ENCODE assay signal across 18 cellular contexts in genomic region chr4:43163101-43163792, GRCh38.
A peak's percentile ranks its signal among the peaks of the same experiment; 100 is the strongest.
DNase-seq lines count a peak whose midpoint lies in the region; ATAC-seq and TF ChIP-seq lines count a peak whose summit lies in the region.
"Had no signal": no experiment of that assay in that cellular context is flagged by ENCODE, and none has a peak within 500 bp of the region (broad histone marks: within the 10 kb centered on the region; RNA-seq: fewer than 3 reads in every experiment).

No MANE protein-coding gene starts in this region.

- no peak overlapping the region for H3K27ac Mint-ChIP-seq in CD8-positive, alpha-beta T cell
- H3K27ac Mint-ChIP-seq: activated CD8-positive, alpha-beta memory T cell treated with anti-CD3 and anti-CD28 coated beads, Interleukin-2, amount 10 ng/mL, durations not matched to agents 7 days and 5 days; stimulated activated naive CD8-positive, alpha-beta T cell treated with anti-CD3 and anti-CD28 coated beads, Interleukin-15, amount 100 ng/mL, for 72 hours had no signal

- CTCF ChIA-PET in mammary epithelial cell (lab: Charles Lee; ENCODE audit: low non-redundant PET) = no interaction called here
- CTCF ChIA-PET in CD8-positive, alpha-beta T cell (lab: Charles Lee) = no interaction called here

- DNase-seq in mammary epithelial cell = no peak
- no peak for DNase-seq in breast epithelium (ENCODE audit: low spot score in 2 of 2)
- DNase-seq in NCI-H748 treated with DMSO at 0.1 percent for 48 hours (lab: John Stamatoyannopoulos, UW) = peak; percentile 11
- no peak for DNase-seq in G401 (ENCODE audit: low spot score)
- DNase-seq in CD8-positive, alpha-beta T cell = no peak
- DNase-seq: activated CD4-positive, CD25-positive, alpha-beta regulatory T cell; activated CD8-positive, alpha-beta memory T cell treated with anti-CD3 and anti-CD28 coated beads, Interleukin-2, amount 10 ng/mL, durations not matched to agents 7 days and 5 days; activated naive CD4-positive, alpha-beta T cell treated with Interleukin-2 at 50 U/mL for 16 hours; dermis blood vessel endothelial cell; NCI-H2171 treated with DMSO at 0.1 percent for 48 hours; Peyer's patch; stimulated activated naive CD8-positive, alpha-beta T cell treated with anti-CD3 and anti-CD28 coated beads, Interleukin-15, amount 100 ng/mL, for 72 hours had no signal

- H3K36me3 Mint-ChIP-seq in CD8-positive, alpha-beta T cell = no peaks in the 10 kb centered on the region
- H3K36me3 Mint-ChIP-seq: activated CD8-positive, alpha-beta memory T cell treated with anti-CD3 and anti-CD28 coated beads, Interleukin-2, amount 10 ng/mL, durations not matched to agents 7 days and 5 days had no signal

- H3K9me3 ChIP-seq in mammary epithelial cell (replicated peaks; ENCODE audit: insufficient read depth, low read length) = no peaks in the 10 kb centered on the region
- no peaks in the 10 kb centered on the region for H3K9me3 ChIP-seq in breast epithelium
- no peaks in the 10 kb centered on the region for H3K9me3 ChIP-seq in CD8-positive, alpha-beta T cell (ENCODE audit: low read length)
- H3K9me3 ChIP-seq: A549, Peyer's patch, vagina had no signal

- no peaks in the 10 kb centered on the region for H4K20me1 ChIP-seq in mammary epithelial cell (ENCODE audit: insufficient read depth, low read length)

- H2AFZ ChIP-seq in mammary epithelial cell (ENCODE audit: low read depth, low read length) = peak overlapping the region; percentile 42

- H3K9me3 Mint-ChIP-seq in CD8-positive, alpha-beta T cell = peaks cover 2% of the 10 kb centered on the region

- no peak for TF ChIP-seq POLR2A in breast epithelium (IDR thresholded peaks at IDR 0.05)

- dilution Hi-C loops in mammary epithelial cell (cut with HindIII; ENCODE audit: low sequenced_read_pairs) = no loop called here

- no peak overlapping the region for H3K9ac ChIP-seq in mammary epithelial cell (ENCODE audit: insufficient read depth, low read length)

- POLR2A ChIA-PET in CD8-positive, alpha-beta T cell (lab: Charles Lee) = no interaction called here

- intact Hi-C loops in mammary epithelial cell (cut with micrococcal nuclease) = no loop called here
- intact Hi-C loops in breast epithelium (cut with DNase I; ENCODE audit: low total_unique reads) = no loop called here
- intact Hi-C loops in CD8-positive, alpha-beta T cell (cut with DNase I, micrococcal nuclease) = no loop called here

- H3K27me3 ChIP-seq in mammary epithelial cell (ENCODE audit: insufficient read depth, low read length) (no peaks in the 10 kb centered on the region), breast epithelium (no peaks in the 10 kb centered on the region)
- H3K27me3 ChIP-seq in CD8-positive, alpha-beta T cell (ENCODE audit: insufficient read depth, low read length) = no peaks in the 10 kb centered on the region
- H3K27me3 ChIP-seq: Peyer's patch, vagina had no signal

- no peak for TF ChIP-seq CTCF in mammary epithelial cell (conservative IDR thresholded peaks at IDR 0.05 in 1 of 2, IDR thresholded peaks at IDR 0.05 in 1 of 2; ENCODE audit: extremely low read depth in 1 of 2, insufficient read depth in 1 of 2, low read depth in 1 of 2, low read length in 2 of 2)
- no peak for TF ChIP-seq CTCF in breast epithelium (IDR thresholded peaks at IDR 0.05)
- TF ChIP-seq CTCF in CD8-positive, alpha-beta T cell (IDR thresholded peaks at IDR 0.05) = no peak

- no peak overlapping the region for H3K4me2 ChIP-seq in mammary epithelial cell (ENCODE audit: insufficient read depth, low read depth, low read length)
- H3K4me2 ChIP-seq: A549, smooth muscle cell had no signal

- no peaks in the 10 kb centered on the region for H3K36me3 ChIP-seq in mammary epithelial cell (ENCODE audit: insufficient read depth, low read length)
- no peaks in the 10 kb centered on the region for H3K36me3 ChIP-seq in breast epithelium
- no peaks in the 10 kb centered on the region for H3K36me3 ChIP-seq in CD8-positive, alpha-beta T cell (ENCODE audit: insufficient read depth, low read length)
- H3K36me3 ChIP-seq: Peyer's patch, vagina had no signal

- no peaks in the 10 kb centered on the region for H3K4me1 ChIP-seq in mammary epithelial cell (ENCODE audit: insufficient read depth, low read length)
- no peaks in the 10 kb centered on the region for H3K4me1 ChIP-seq in breast epithelium
- H3K4me1 ChIP-seq in CD8-positive, alpha-beta T cell (ENCODE audit: insufficient read depth, low read length) = no peaks in the 10 kb centered on the region
- H3K4me1 ChIP-seq: A549, Peyer's patch, vagina had no signal

- 66% methylated on average over 5 of the region's 5 CpGs for WGBS in mammary epithelial cell (ENCODE audit: low coverage, missing lambda C conversion rate)

- in situ Hi-C loops in mammary epithelial cell (cut with MboI; ENCODE audit: low sequenced_read_pairs in 2 of 2) (no loop called here), G401 (cut with HindIII; ENCODE audit: low sequenced_read_pairs) (no loop called here)

- no peaks in the 10 kb centered on the region for H3K4me1 Mint-ChIP-seq in CD8-positive, alpha-beta T cell (ENCODE audit: low read depth)
- H3K4me1 Mint-ChIP-seq: stimulated activated naive CD8-positive, alpha-beta T cell treated with anti-CD3 and anti-CD28 coated beads, Interleukin-15, amount 100 ng/mL, for 72 hours had no signal

- ATAC-seq in HG03103 (IDR thresholded peaks at IDR 0.05; ENCODE audit: low read depth, unreplicated experiment) (peak; percentile 62), HG03025 (IDR thresholded peaks at IDR 0.05; ENCODE audit: low FRiP score, unreplicated experiment) (no peak), HG02885 (IDR thresholded peaks at IDR 0.05; ENCODE audit: poor library complexity, unreplicated experiment) (no peak)
- ATAC-seq in CD8-positive, alpha-beta T cell = no peak
- ATAC-seq: A549; activated CD8-positive, alpha-beta memory T cell treated with anti-CD3 and anti-CD28 coated beads, Interleukin-2, amount 10 ng/mL, durations not matched to agents 7 days and 5 days; stimulated activated naive CD8-positive, alpha-beta T cell treated with anti-CD3 and anti-CD28 coated beads, Interleukin-15, amount 100 ng/mL, for 72 hours had no signal

- H3K4me3 Mint-ChIP-seq in CD8-positive, alpha-beta T cell = no peak overlapping the region
- H3K4me3 Mint-ChIP-seq: activated CD8-positive, alpha-beta memory T cell treated with anti-CD3 and anti-CD28 coated beads, Interleukin-2, amount 10 ng/mL, durations not matched to agents 7 days and 5 days; stimulated activated naive CD8-positive, alpha-beta T cell treated with anti-CD3 and anti-CD28 coated beads, Interleukin-15, amount 100 ng/mL, for 72 hours had no signal

- H3K4me3 ChIP-seq in mammary epithelial cell (replicated peaks in 1 of 3; ENCODE audit: insufficient read depth in 1 of 3, low read depth in 2 of 3, low read length in 3 of 3) (no peak overlapping the region), breast epithelium (no peak overlapping the region)
- H3K4me3 ChIP-seq in CD8-positive, alpha-beta T cell (ENCODE audit: low read depth, low read length) = no peak overlapping the region
- H3K4me3 ChIP-seq: A549, Peyer's patch, smooth muscle cell, vagina had no signal

- H3K27me3 Mint-ChIP-seq in CD8-positive, alpha-beta T cell (ENCODE audit: low read depth) = no peaks in the 10 kb centered on the region
- H3K27me3 Mint-ChIP-seq: activated CD8-positive, alpha-beta memory T cell treated with anti-CD3 and anti-CD28 coated beads, Interleukin-2, amount 10 ng/mL, durations not matched to agents 7 days and 5 days; stimulated activated naive CD8-positive, alpha-beta T cell treated with anti-CD3 and anti-CD28 coated beads, Interleukin-15, amount 100 ng/mL, for 72 hours had no signal

- BruUV-seq in mammary epithelial cell (replicated peaks; lab: Mats Ljungman, UMichigan) = no TSS peak

- no peaks in the 10 kb centered on the region for H3K79me2 ChIP-seq in mammary epithelial cell (ENCODE audit: insufficient read depth, low read length)

- H3K27ac ChIP-seq in mammary epithelial cell (ENCODE audit: insufficient read depth, low read depth, low read length) (no peak overlapping the region), breast epithelium (no peak overlapping the region)
- no peak overlapping the region for H3K27ac ChIP-seq in CD8-positive, alpha-beta T cell (ENCODE audit: low read depth, low read length)
- H3K27ac ChIP-seq: A549, Peyer's patch, vagina had no signal
